21 cellular contexts compared by ENCODE assay signal in the genomic region with DNA sequence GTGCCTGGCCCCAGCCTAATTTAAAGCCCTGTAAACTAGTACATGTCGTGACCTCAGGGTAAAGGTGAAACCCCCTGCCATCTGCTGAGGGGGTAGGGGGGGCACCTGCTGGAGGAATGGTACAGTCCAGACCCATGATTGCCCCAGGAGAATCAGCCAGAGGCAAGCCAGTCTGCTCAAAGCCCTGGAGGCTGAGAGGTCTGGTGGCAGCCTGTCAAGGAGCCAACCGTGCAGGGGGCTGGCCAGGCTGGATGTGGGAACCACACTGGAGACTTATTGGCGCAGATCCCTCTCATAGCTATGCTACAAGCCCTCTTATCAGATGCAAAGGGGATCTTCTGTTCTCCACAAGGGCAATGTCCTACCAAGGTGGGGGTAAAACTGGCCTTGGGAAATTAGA. TPM values are rescaled to one million over a fixed set of nuclear protein-coding genes. Genes with fewer than 3 reads are reported as not detected.
DNase-seq lines count a peak whose midpoint lies in the region; FAIRE-seq and TF ChIP-seq lines count a peak whose summit lies in the region.
"Had no signal": no experiment of that assay in that cellular context is flagged by ENCODE, and none has a peak within 500 bp of the region (broad histone marks: within the 10 kb centered on the region; RNA-seq: fewer than 3 reads in every experiment).

No MANE protein-coding gene starts in this region.

- H3K36me3 Mint-ChIP-seq in astrocyte (ENCODE audit: low read depth, unreplicated experiment): no peaks in the 10 kb centered on the region
- H3K36me3 Mint-ChIP-seq: CD14-positive monocyte; CD4-positive, alpha-beta memory T cell had no signal

- intact Hi-C loops in testis (cut with DNase I; ENCODE audit: low total_unique reads): no loop called here

- TF ChIP-seq POLR2A in testis (IDR thresholded peaks at IDR 0.05): no peak

- H3K36me3 ChIP-seq in BE2C (no peaks in the 10 kb centered on the region), astrocyte (ENCODE audit: insufficient read depth, low read length) (no peaks in the 10 kb centered on the region), testis (ENCODE audit: low read depth, missing control alignments) (no peaks in the 10 kb centered on the region), MM.1S (replicated peaks; ENCODE audit: insufficient read depth, low read length) (no peaks in the 10 kb centered on the region)
- H3K36me3 ChIP-seq: BLaER1 had no signal

- H3K4me2 ChIP-seq in astrocyte (ENCODE audit: low read length) (no peak overlapping the region), MM.1S (ENCODE audit: low read depth, low read length) (no peak overlapping the region)
- H3K4me2 ChIP-seq: A549, BLaER1 had no signal

- no peak for FAIRE-seq in astrocyte (lab: Jason Lieb, UNC)
- FAIRE-seq: A549, G401.6, GM12891, GM19239, H1 had no signal

- no peaks in the 10 kb centered on the region for H3K9me2 ChIP-seq in MM.1S (replicated peaks; ENCODE audit: insufficient read depth, low read length)

- no peak overlapping the region for H3K4me3 Mint-ChIP-seq in astrocyte (ENCODE audit: unreplicated experiment)
- H3K4me3 Mint-ChIP-seq: CD14-positive monocyte; CD4-positive, alpha-beta memory T cell; H9 had no signal

- H3K9ac ChIP-seq in astrocyte (ENCODE audit: low read length) (no peak overlapping the region), MM.1S (ENCODE audit: low read length) (no peak overlapping the region)
- H3K9ac ChIP-seq: BLaER1 had no signal

- H3F3A ChIP-seq in MM.1S (ENCODE audit: insufficient read depth, low read length): no peaks in the 10 kb centered on the region

- peaks cover 1% of the 10 kb centered on the region for H3K9me3 Mint-ChIP-seq in astrocyte (ENCODE audit: unreplicated experiment)

- WGBS in testis, 2 donors: 38% methylated on average over 3 of the region's 3 CpGs; no CpG with 5 or more reads in 1 of the 2 donors

- H3K4me1 Mint-ChIP-seq in astrocyte (ENCODE audit: low read depth, unreplicated experiment): no peaks in the 10 kb centered on the region
- H3K4me1 Mint-ChIP-seq: CD14-positive monocyte, H9 had no signal

- H3K4me1 ChIP-seq in BE2C (peaks cover 7% of the 10 kb centered on the region), astrocyte (ENCODE audit: insufficient read depth, low read length) (no peaks in the 10 kb centered on the region), testis (peaks cover 3% of the 10 kb centered on the region), MM.1S (ENCODE audit: low read length) (no peaks in the 10 kb centered on the region)
- H3K4me1 ChIP-seq: A549, BLaER1 had no signal

- H3K27me3 ChIP-seq in BE2C (no peaks in the 10 kb centered on the region), astrocyte (ENCODE audit: insufficient read depth, low read length) (no peaks in the 10 kb centered on the region), testis (no peaks in the 10 kb centered on the region), MM.1S (replicated peaks; ENCODE audit: insufficient read depth, low read length) (no peaks in the 10 kb centered on the region)

- H3K4me3 ChIP-seq in BE2C (ENCODE audit: low read depth, low read length) (no peak overlapping the region), astrocyte (ENCODE audit: insufficient read depth, low read depth, low read length) (no peak overlapping the region), testis (no peak overlapping the region), MM.1S (ENCODE audit: low read length) (no peak overlapping the region)
- H3K4me3 ChIP-seq: A549, BLaER1 had no signal

- H3K27me3 Mint-ChIP-seq in astrocyte (ENCODE audit: low read depth, unreplicated experiment): peaks cover 5% of the 10 kb centered on the region
- H3K27me3 Mint-ChIP-seq: CD4-positive, alpha-beta memory T cell had no signal

- DNase-seq in DMS 273 (lab: John Stamatoyannopoulos, UW; ENCODE audit: unreplicated experiment): peak; percentile 39
- DNase-seq in DMS 273 treated with DMSO at 0.1 percent for 48 hours (lab: John Stamatoyannopoulos, UW): no peak
- DNase-seq in BE2C: peak; percentile 51
- no peak for DNase-seq in astrocyte (ENCODE audit: low read depth)
- peak; percentile 74 for DNase-seq in testis
- no peak for DNase-seq in MM.1S
- no peak for DNase-seq in NCI-H69 (lab: John Stamatoyannopoulos, UW)
- DNase-seq: AML-193; CD4-positive, alpha-beta memory T cell; DMS53; DND-41; EL; H9 had no signal

- peak overlapping the region; percentile 31 for H3K27ac Mint-ChIP-seq in astrocyte (ENCODE audit: unreplicated experiment)
- H3K27ac Mint-ChIP-seq: CD14-positive monocyte, H9 had no signal

- H3K9me3 ChIP-seq in BE2C: no peaks in the 10 kb centered on the region
- no peaks in the 10 kb centered on the region for H3K9me3 ChIP-seq in astrocyte (ENCODE audit: insufficient read depth, low read depth, low read length)
- H3K9me3 ChIP-seq in testis: no peaks in the 10 kb centered on the region
- H3K9me3 ChIP-seq in MM.1S (replicated peaks; ENCODE audit: insufficient read depth, low read length): no peaks in the 10 kb centered on the region
- H3K9me3 ChIP-seq: A549, BLaER1 had no signal

- no peak for TF ChIP-seq CTCF in BE2C (IDR thresholded peaks at IDR 0.05; ENCODE audit: low read depth, low read length)
- no peak for TF ChIP-seq CTCF in astrocyte (IDR thresholded peaks at IDR 0.05; ENCODE audit: insufficient read depth, low read depth, low read length)
- no peak for TF ChIP-seq CTCF in testis (IDR thresholded peaks at IDR 0.05)
- no peak for TF ChIP-seq CTCF in MM.1S (IDR thresholded peaks at IDR 0.05; ENCODE audit: low read length)

- H2AFZ ChIP-seq in astrocyte (ENCODE audit: low read depth, low read length) (no peak overlapping the region), MM.1S (ENCODE audit: low read length) (no peak overlapping the region)

- H4K20me1 ChIP-seq in astrocyte (ENCODE audit: insufficient read depth, low read length) (no peaks in the 10 kb centered on the region), MM.1S (ENCODE audit: insufficient read depth, low read length) (no peaks in the 10 kb centered on the region)
- H4K20me1 ChIP-seq: BLaER1 had no signal

- H3K27ac ChIP-seq in astrocyte (ENCODE audit: low read depth, low read length) (no peak overlapping the region), testis (no peak overlapping the region), MM.1S (ENCODE audit: low read length) (no peak overlapping the region)
- H3K27ac ChIP-seq: 22Rv1, A549, BLaER1 had no signal

- H3K79me2 ChIP-seq in astrocyte (ENCODE audit: insufficient read depth, low read length) (no peaks in the 10 kb centered on the region), MM.1S (ENCODE audit: low read length) (no peaks in the 10 kb centered on the region)

RNA-seq across cellular contexts. Expression of gene PJA1, which starts 31.4 kb away (rescaled TPM):
- 74.6 TPM for polyA plus RNA-seq in BE2C (2012; ENCODE audit: insufficient read depth, insufficient read length, low read depth)
- total RNA-seq in astrocyte (26.9 and 28.9 TPM in 2 replicates), testis (100 to 1,000 TPM in 1 of 2 donors, 10 to 100 TPM in 1; 56.6 to 101 TPM)
- 61.8 TPM for polyA plus RNA-seq in testis (ENCODE audit: insufficient read depth, low read depth, low replicate concordance)

Comparison
In these comparisons a context has a peak if more than half of its experiments do, and no peak if none do; other contexts are left out.
1. DNase-seq: peak in DMS 273 (single experiment), BE2C (single experiment) and testis (single experiment); none in DMS 273 treated with DMSO at 0.1 percent for 48 hours (single experiment), astrocyte (single experiment), MM.1S (single experiment) and NCI-H69 (single experiment).